Comparison of ENCODE assay signal across 12 cellular contexts in the genomic region with DNA sequence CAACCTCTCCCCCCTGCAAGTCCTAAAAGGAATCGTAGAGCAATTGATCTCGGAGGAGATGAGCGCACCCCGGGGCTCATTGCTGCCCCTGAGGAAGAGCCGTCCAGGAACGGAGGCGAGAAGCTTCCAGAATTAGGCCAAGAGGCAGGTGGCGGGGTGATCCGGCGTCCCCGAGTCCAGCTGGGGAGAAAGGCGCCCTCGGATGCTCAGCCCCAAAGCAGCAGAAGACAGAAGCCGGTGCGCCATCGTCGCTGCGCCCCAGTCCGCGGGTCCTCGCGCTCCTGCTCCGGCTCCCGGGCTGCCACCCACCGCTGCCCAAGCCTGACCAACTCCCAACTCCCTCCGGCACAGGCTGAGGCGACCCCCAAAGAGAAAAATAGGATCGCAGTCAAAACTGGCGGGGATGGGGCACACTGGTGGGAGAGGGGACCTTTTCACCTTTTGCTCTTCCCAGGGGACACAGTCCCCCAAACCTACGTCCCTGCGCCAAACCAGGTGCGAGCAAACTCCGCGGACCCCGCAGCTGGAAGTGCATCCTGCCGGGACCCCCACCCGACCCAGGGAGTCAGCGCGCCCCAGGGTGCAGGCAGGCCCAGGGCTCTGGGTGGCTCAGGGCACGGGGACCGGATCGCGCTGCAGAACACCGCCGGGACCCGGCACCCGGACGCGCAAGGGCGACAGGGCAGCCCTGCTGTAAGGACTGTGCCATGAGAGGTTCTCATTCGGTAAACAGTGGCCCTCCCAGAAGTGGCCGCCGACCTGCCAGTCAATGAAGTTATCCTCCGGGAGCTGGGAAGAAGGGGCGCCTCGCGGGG. TPM values are rescaled to one million over a fixed set of nuclear protein-coding genes. Genes with fewer than 3 reads are reported as not detected.
DNase-seq lines count a peak whose midpoint lies in the region; ATAC-seq and TF ChIP-seq lines count a peak whose summit lies in the region.
"Had no signal": no experiment of that assay in that cellular context is flagged by ENCODE, and none has a peak within 500 bp of the region (broad histone marks: within the 10 kb centered on the region; RNA-seq: fewer than 3 reads in every experiment).

No MANE protein-coding gene starts in this region.

- peaks cover 85% of the 10 kb centered on the region for H3K4me1 ChIP-seq in A673 (ENCODE audit: insufficient read depth, low read length, poor library complexity, severe bottlenecking)
- peaks cover 5 to 17% of the 10 kb centered on the region in 2 donors for H3K4me1 ChIP-seq in neuronal stem cell (ENCODE audit: control insufficient read depth in 2 of 2, insufficient read depth in 1 of 2, low read depth in 1 of 2, low read length in 2 of 2)

- peak overlapping the region; percentile 7 for H4K91ac ChIP-seq in neuronal stem cell (ENCODE audit: low read depth, low read length, poor library complexity)

- no peaks in the 10 kb centered on the region for H3K79me1 ChIP-seq in neuronal stem cell (ENCODE audit: low read depth, low read length)

- H3K9me3 ChIP-seq in A673 (ENCODE audit: low read depth, low read length, poor library complexity, severe bottlenecking) (no peaks in the 10 kb centered on the region), neuronal stem cell (replicated peaks in 1 of 2; ENCODE audit: control insufficient read depth in 2 of 2, insufficient read depth in 1 of 2, low read depth in 1 of 2, low read length in 2 of 2) (no peaks in the 10 kb centered on the region), T-helper 17 cell (ENCODE audit: control insufficient read depth, low read length, poor library complexity, severe bottlenecking) (no peaks in the 10 kb centered on the region)
- H3K9me3 ChIP-seq: adrenal gland had no signal

- H3K36me3 ChIP-seq in A673 (ENCODE audit: insufficient read depth, low read length, poor library complexity, severe bottlenecking), result no peaks in the 10 kb centered on the region
- no peaks in the 10 kb centered on the region for H3K36me3 ChIP-seq in neuronal stem cell (replicated peaks in 1 of 2; ENCODE audit: control insufficient read depth in 2 of 2, insufficient read depth in 2 of 2, low read length in 2 of 2)
- H3K36me3 ChIP-seq: adrenal gland had no signal

- no peak overlapping the region for H3K27ac Mint-ChIP-seq in T-helper 17 cell
- H3K27ac Mint-ChIP-seq: immature natural killer cell had no signal

- H2BK12ac ChIP-seq in neuronal stem cell (ENCODE audit: low read length), result peak overlapping the region; percentile 99

- H2BK120ac ChIP-seq in neuronal stem cell (ENCODE audit: low read depth, low read length), result peak overlapping the region; percentile 84

- ATAC-seq in T-helper 17 cell (no peak), GM21360 (IDR thresholded peaks at IDR 0.05; ENCODE audit: unreplicated experiment) (no peak)

- H3K23ac ChIP-seq in neuronal stem cell (ENCODE audit: low read depth, low read length, poor library complexity), result peak overlapping the region; percentile 61

- no CpG with 5 or more reads among the region's 57 CpGs for WGBS in neuronal stem cell (ENCODE audit: extremely low coverage in 2 of 2, insufficient read length in 2 of 2, insufficient replicate concordance in 1 of 2), 2 donors

- peaks cover 6% of the 10 kb centered on the region for H3K36me3 Mint-ChIP-seq in T-helper 17 cell (ENCODE audit: low read depth)
- H3K36me3 Mint-ChIP-seq: immature natural killer cell had no signal

- no peak for TF ChIP-seq CTCF in A673 (conservative IDR thresholded peaks at IDR 0.05; ENCODE audit: low read depth, low read length)
- no peak for TF ChIP-seq CTCF in fibroblast of mammary gland (conservative IDR thresholded peaks at IDR 0.05; ENCODE audit: control insufficient read depth, insufficient read depth, low read depth, low read length)

- H3K4me3 Mint-ChIP-seq in T-helper 17 cell, result no peak overlapping the region

- peak overlapping the region; percentile 82 for H3K9ac ChIP-seq in neuronal stem cell (ENCODE audit: low read depth, low read length, poor library complexity)
- H3K9ac ChIP-seq: KMS-11 had no signal

- H3K4me2 ChIP-seq in neuronal stem cell (ENCODE audit: insufficient read depth, low read length, poor library complexity, severe bottlenecking), result peak overlapping the region; percentile 97
- H3K4me2 ChIP-seq: KMS-11 had no signal

- H4K8ac ChIP-seq in neuronal stem cell (ENCODE audit: low read depth, low read length), result no peak overlapping the region

- peak overlapping the region; percentile 69 for H2BK15ac ChIP-seq in neuronal stem cell (ENCODE audit: low read length)

- no peaks in the 10 kb centered on the region for H3K4me1 Mint-ChIP-seq in T-helper 17 cell
- H3K4me1 Mint-ChIP-seq: immature natural killer cell had no signal

- no TSS peak for BruUV-seq in A673 (replicated peaks; lab: Mats Ljungman, UMichigan)

- peak overlapping the region; percentile 60 for H3K4me3 ChIP-seq in A673 (ENCODE audit: low read depth, low read length, poor library complexity, severe bottlenecking)
- H3K4me3 ChIP-seq in fibroblast of mammary gland (ENCODE audit: control insufficient read depth, low read depth, low read length), result peak overlapping the region; percentile 44
- H3K4me3 ChIP-seq in neuronal stem cell (ENCODE audit: low read length in 2 of 2), result peak overlapping the region; percentile 18 to 76

- no peak overlapping the region for H2AK5ac ChIP-seq in neuronal stem cell (ENCODE audit: low read depth, low read length)

- H3K14ac ChIP-seq in neuronal stem cell (ENCODE audit: low read length), result peak overlapping the region; percentile 73

- H3K27ac ChIP-seq in A673 (ENCODE audit: low read depth, low read length, poor library complexity, severe bottlenecking) (peak overlapping the region; percentile 77), neuronal stem cell (replicated peaks; ENCODE audit: low read length) (no peak overlapping the region)
- H3K27ac ChIP-seq: KMS-11 had no signal

- peaks cover 44% of the 10 kb centered on the region for H3K27me3 Mint-ChIP-seq in T-helper 17 cell

- intact Hi-C loops in A673 (cut with micrococcal nuclease; ENCODE audit: unreplicated experiment), result loop anchor here (2.0 to 5.0 kb wide), 2 partner anchors 414 to 786 kb away; no protein-coding TSS in a partner anchor

- DNase-seq in A673 (ENCODE audit: low spot score) (peak; percentile 51), NCI-H345 treated with DMSO at 0.1 percent for 48 hours (lab: John Stamatoyannopoulos, UW; ENCODE audit: unreplicated experiment) (peak; percentile 25), fibroblast of mammary gland (ENCODE audit: low read depth) (no peak), neuronal stem cell (ENCODE audit: low spot score) (no peak), T-helper 17 cell (no peak), activated T-cell treated with anti-CD3 and anti-CD28 coated beads for 4 hours (no peak)
- no peak for DNase-seq in stimulated activated naive CD4-positive, alpha-beta T cell (lab: John Stamatoyannopoulos, UW)
- DNase-seq: activated CD4-positive, CD25-positive, alpha-beta regulatory T cell treated with anti-CD3 and anti-CD28 coated beads, Interleukin-2, amount 50 U/mL, for 72 hours; immature natural killer cell had no signal

- H3K27me3 ChIP-seq in A673 (replicated peaks; ENCODE audit: insufficient read depth, low read depth, low read length, poor library complexity), result no peaks in the 10 kb centered on the region
- peaks cover 2 to 64% (median 20%) of the 10 kb centered on the region in 3 experiments for H3K27me3 ChIP-seq in neuronal stem cell (ENCODE audit: control insufficient read depth in 3 of 3, insufficient read depth in 3 of 3, low read depth in 1 of 3, low read length in 3 of 3)
- H3K27me3 ChIP-seq: adrenal gland had no signal

- POLR2A ChIA-PET in A673 (lab: Charles Lee; ENCODE audit: low non-redundant PET), result interaction anchor here (0.6 kb wide), 1 partner anchor 9 kb away, joined by 10 read pairs; no protein-coding TSS in a partner anchor

- H2AFZ ChIP-seq in neuronal stem cell (ENCODE audit: low read length), result peak overlapping the region; percentile 78

- no peak overlapping the region for H2BK5ac ChIP-seq in neuronal stem cell (ENCODE audit: low read length)

- CTCF ChIA-PET in A673 (lab: Charles Lee), result interaction anchor here (0.5 kb wide), 1 partner anchor 149 kb away, joined by 13 read pairs; no protein-coding TSS in a partner anchor

- no peak overlapping the region for H3K4ac ChIP-seq in neuronal stem cell (ENCODE audit: low read length)

- H3K18ac ChIP-seq in neuronal stem cell (ENCODE audit: low read length), result peak overlapping the region; percentile 97

RNA-seq across cellular contexts. Expression of a gene that starts 8.5 kb away (rescaled TPM):
- 89.4 and 103 TPM in 2 replicates for total RNA-seq in A673 (2021)
- 7.8 TPM for polyA plus RNA-seq in neuronal stem cell (2013, experiment 1 of 2)
- polyA plus RNA-seq in neuronal stem cell (2013, experiment 2 of 2), result 8.8 TPM
- 10 to 100 TPM in 1 of 2 donors, under 1 TPM in 1; 0.80 to 13.4 TPM for total RNA-seq in T-helper 17 cell

Comparison
In these comparisons a context has a peak if more than half of its experiments do, and no peak if none do; other contexts are left out.
1. DNase-seq: peak in A673 (single experiment) and NCI-H345 treated with DMSO at 0.1 percent for 48 hours (single experiment); none in fibroblast of mammary gland (single experiment), neuronal stem cell (single experiment), T-helper 17 cell (0 of 3), activated T-cell treated with anti-CD3 and anti-CD28 coated beads for 4 hours (single experiment) and stimulated activated naive CD4-positive, alpha-beta T cell (0 of 6).
2. Peak in every context shown above with its lines, with median percentiles within 50 percentile points of each other: H3K4me3 ChIP-seq.